8 cellular contexts compared by ENCODE assay signal in the genomic region with DNA sequence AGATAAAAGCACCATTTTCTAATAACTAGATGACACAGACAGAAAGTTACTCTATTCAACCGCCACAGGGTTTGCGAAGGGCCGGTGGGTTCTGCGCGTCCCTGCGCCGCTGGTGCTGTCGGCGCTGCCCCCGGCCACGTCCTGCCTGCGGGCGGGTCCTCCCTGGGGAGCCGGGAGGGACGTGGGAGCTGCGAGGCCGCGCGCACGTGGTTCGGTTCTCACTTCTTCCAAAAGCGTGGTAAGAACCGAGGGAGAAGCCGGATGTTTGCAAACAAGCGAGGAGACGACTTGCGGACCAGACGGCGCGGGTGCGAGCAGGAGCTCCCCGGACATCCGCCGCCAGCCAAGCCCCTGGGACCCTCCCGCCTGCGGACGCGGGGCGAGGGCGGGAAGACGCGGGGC. TPM values are rescaled to one million over a fixed set of nuclear protein-coding genes. Genes with fewer than 3 reads are reported as not detected.
DNase-seq lines count a peak whose midpoint lies in the region; ATAC-seq and TF ChIP-seq lines count a peak whose summit lies in the region.

No MANE protein-coding gene starts in this region.

- peak; percentile 27 for ATAC-seq in GM19035 (IDR thresholded peaks at IDR 0.05; ENCODE audit: unreplicated experiment)

- TF ChIP-seq CTCF in foreskin fibroblast (IDR thresholded peaks at IDR 0.05; ENCODE audit: low read depth, low read length) (no peak), GM20000 (IDR thresholded peaks at IDR 0.05; ENCODE audit: extremely low read depth, missing control alignments) (no peak)

- DNase-seq in SK-MEL-5 (ENCODE audit: low read depth, low spot score) = peak; percentile 28
- DNase-seq in foreskin fibroblast = peak; percentile 11 to 40
- DNase-seq in skeletal muscle cell (ENCODE audit: low read depth) = no peak
- DNase-seq in GM20000 (ENCODE audit: low spot score) = no peak
- no peak for DNase-seq in kidney tubule cell (ENCODE audit: low spot score)
- no peak for DNase-seq in LoVo (ENCODE audit: low spot score)
- no peak for DNase-seq in H4 (ENCODE audit: low spot score)

- in situ Hi-C loops in SK-MEL-5 (cut with HindIII; ENCODE audit: low pct_unique_long_range_greater_than_20kb, low sequenced_read_pairs) = no loop called here

- peak overlapping the region in 1 of 2 donors; percentile 10 for H3K4me3 ChIP-seq in foreskin fibroblast (ENCODE audit: low read depth in 1 of 2, low read length in 2 of 2)
- peak overlapping the region; percentile 48 for H3K4me3 ChIP-seq in skeletal muscle cell (ENCODE audit: low read depth, low read length)

RNA-seq across cellular contexts. Expression of a gene that starts 12.5 kb away (rescaled TPM):
- total RNA-seq in SK-MEL-5 (2014; rRNA removed; shearing (Covaris generic)) = 0.16 and 0.48 TPM in 2 replicates
- 0.52 and 1.1 TPM in 2 replicates for polyA plus RNA-seq in SK-MEL-5 (2015; cell fraction: cytosol; rRNA removed)
- 20.5 and 24.0 TPM in 2 replicates for polyA plus RNA-seq in SK-MEL-5 (2015; cell fraction: nucleus; rRNA removed)
- total RNA-seq in H4 (2014; rRNA removed; shearing (Covaris generic)) = 0.15 TPM in 1 of 2 replicates, not detected in the other

Comparison
In these comparisons a context has a peak if more than half of its experiments do, and no peak if none do; other contexts are left out.
1. DNase-seq: peak in SK-MEL-5 (single experiment) and foreskin fibroblast (2 of 2); none in skeletal muscle cell (single experiment), GM20000 (single experiment), kidney tubule cell (single experiment), LoVo (single experiment) and H4 (single experiment).